8 cellular contexts compared by ENCODE assay signal in the genomic region with DNA sequence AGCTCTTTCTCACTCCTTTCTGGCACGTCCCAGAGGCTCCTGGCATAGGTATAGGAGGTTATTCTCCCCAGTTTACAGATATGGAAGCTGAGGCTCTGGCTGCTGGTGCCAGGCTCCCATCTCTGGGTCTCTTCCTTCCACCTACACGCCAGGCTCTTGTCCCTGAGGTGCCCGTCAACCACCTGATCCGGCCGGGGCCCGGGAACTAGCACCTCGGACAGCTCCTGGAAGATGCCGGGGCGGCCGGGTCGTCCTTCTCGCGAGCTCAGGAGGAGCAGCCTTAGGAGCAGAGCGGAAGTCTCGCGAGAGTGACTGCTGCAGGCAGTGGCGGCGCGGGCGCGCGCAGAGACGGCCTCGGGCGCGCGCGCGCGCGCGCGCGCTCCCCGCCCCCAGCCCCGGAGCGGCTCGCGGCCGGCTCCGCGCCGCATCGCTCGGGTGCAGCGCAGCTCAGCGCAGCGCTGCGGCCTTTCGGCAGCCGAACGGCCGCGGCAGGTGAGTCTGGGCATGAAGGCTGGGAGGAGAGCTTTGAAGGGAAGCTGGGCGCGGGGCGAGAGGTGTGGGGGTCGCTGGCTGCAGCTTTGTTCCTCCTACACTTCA. TPM values are rescaled to one million over a fixed set of nuclear protein-coding genes. Genes with fewer than 3 reads are reported as not detected.
DNase-seq lines count a peak whose midpoint lies in the region; ATAC-seq and TF ChIP-seq lines count a peak whose summit lies in the region.

A gene with protein sequence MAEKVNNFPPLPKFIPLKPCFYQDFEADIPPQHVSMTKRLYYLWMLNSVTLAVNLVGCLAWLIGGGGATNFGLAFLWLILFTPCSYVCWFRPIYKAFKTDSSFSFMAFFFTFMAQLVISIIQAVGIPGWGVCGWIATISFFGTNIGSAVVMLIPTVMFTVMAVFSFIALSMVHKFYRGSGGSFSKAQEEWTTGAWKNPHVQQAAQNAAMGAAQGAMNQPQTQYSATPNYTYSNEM (plus strand): TSS at position 382 of the 597 bp plus-strand sequence. CDS start 16,277 bp downstream, outside the sequence.

- H3K36me3 ChIP-seq in CD4-positive, CD25-positive, alpha-beta regulatory T cell (ENCODE audit: control insufficient read depth, insufficient read depth, low read length), result no peaks in the 10 kb centered on the region

- peaks cover 14% of the 10 kb centered on the region for H3K4me1 ChIP-seq in CD4-positive, CD25-positive, alpha-beta regulatory T cell (ENCODE audit: control insufficient read depth, insufficient read depth, low read length, poor library complexity, severe bottlenecking)

- H3K9me3 Mint-ChIP-seq in CD4-positive, CD25-positive, alpha-beta regulatory T cell, result peaks cover 0 to 5% (median 0%) of the 10 kb centered on the region in 7 donors
- H3K9me3 Mint-ChIP-seq in naive thymus-derived CD8-positive, alpha-beta T cell, result peaks cover 0 to 11% (median 0%) of the 10 kb centered on the region in 9 donors
- no peaks in the 10 kb centered on the region for H3K9me3 Mint-ChIP-seq in stimulated activated effector memory CD8-positive, alpha-beta T cell treated with anti-CD3 and anti-CD28 coated beads, Interleukin-12 subunit alpha, Interleukin-12 subunit beta, amount 100 ng/mL, for 72 hours

- peak; percentile 90 to 95 for ATAC-seq in CD4-positive, CD25-positive, alpha-beta regulatory T cell (ENCODE audit: low read depth in 2 of 2)
- peak; percentile 73 for ATAC-seq in GM21526 (IDR thresholded peaks at IDR 0.05; ENCODE audit: low FRiP score, unreplicated experiment)
- ATAC-seq in naive thymus-derived CD8-positive, alpha-beta T cell, result peak; percentile 98
- peak; percentile 94 for ATAC-seq in stimulated activated effector memory CD8-positive, alpha-beta T cell treated with anti-CD3 and anti-CD28 coated beads, Interleukin-12 subunit alpha, Interleukin-12 subunit beta, amount 100 ng/mL, for 72 hours

- H3K4me3 Mint-ChIP-seq in CD4-positive, CD25-positive, alpha-beta regulatory T cell, result peak within 1 kb of the TSS; percentile 85 to 96 (median 88)
- H3K4me3 Mint-ChIP-seq in naive thymus-derived CD8-positive, alpha-beta T cell, result peak within 1 kb of the TSS; percentile 77 to 94 (median 83)
- peak within 1 kb of the TSS; percentile 68 for H3K4me3 Mint-ChIP-seq in stimulated activated effector memory CD8-positive, alpha-beta T cell treated with anti-CD3 and anti-CD28 coated beads, Interleukin-12 subunit alpha, Interleukin-12 subunit beta, amount 100 ng/mL, for 72 hours

- DNase-seq in CD4-positive, CD25-positive, alpha-beta regulatory T cell, result peak; percentile 80 to 92 (median 87)
- peak; percentile 89 for DNase-seq in M059J (ENCODE audit: low read depth)
- peak; percentile 92 to 98 for DNase-seq in SHP77 (lab: John Stamatoyannopoulos, UW)
- peak; percentile 95 for DNase-seq in activated effector memory CD4-positive, alpha-beta T cell treated with anti-CD3 and anti-CD28 coated beads, Interleukin-2, amount 50 U/mL, for 16 hours
- peak; percentile 93 for DNase-seq in fibroblast of the aortic adventitia (ENCODE audit: low read depth)
- DNase-seq in naive thymus-derived CD8-positive, alpha-beta T cell, result peak; percentile 84 to 96 (median 90)
- DNase-seq in stimulated activated effector memory CD8-positive, alpha-beta T cell treated with anti-CD3 and anti-CD28 coated beads, Interleukin-12 subunit alpha, Interleukin-12 subunit beta, amount 100 ng/mL, for 72 hours (ENCODE audit: low spot score in 2 of 2), result peak; percentile 94 to 98

- peaks cover 14% of the 10 kb centered on the region for H3K27me3 ChIP-seq in CD4-positive, CD25-positive, alpha-beta regulatory T cell (ENCODE audit: control insufficient read depth, insufficient read depth, low read length)

- no peaks in the 10 kb centered on the region for H3K36me3 Mint-ChIP-seq in CD4-positive, CD25-positive, alpha-beta regulatory T cell
- peaks cover 0 to 5% (median 0%) of the 10 kb centered on the region in 3 donors for H3K36me3 Mint-ChIP-seq in naive thymus-derived CD8-positive, alpha-beta T cell
- no peaks in the 10 kb centered on the region for H3K36me3 Mint-ChIP-seq in stimulated activated effector memory CD8-positive, alpha-beta T cell treated with anti-CD3 and anti-CD28 coated beads, Interleukin-12 subunit alpha, Interleukin-12 subunit beta, amount 100 ng/mL, for 72 hours

- H3K9me3 ChIP-seq in CD4-positive, CD25-positive, alpha-beta regulatory T cell (ENCODE audit: control insufficient read depth in 2 of 2, low read length in 2 of 2), result no peaks in the 10 kb centered on the region

- peaks cover 36% of the 10 kb centered on the region for H3K27me3 Mint-ChIP-seq in CD4-positive, CD25-positive, alpha-beta regulatory T cell
- H3K27me3 Mint-ChIP-seq in naive thymus-derived CD8-positive, alpha-beta T cell, result peaks cover 21 to 40% (median 34%) of the 10 kb centered on the region in 5 donors

- peaks cover 0 to 23% (median 13%) of the 10 kb centered on the region in 4 donors for H3K4me1 Mint-ChIP-seq in CD4-positive, CD25-positive, alpha-beta regulatory T cell
- peaks cover 15 to 18% (median 17%) of the 10 kb centered on the region in 4 donors for H3K4me1 Mint-ChIP-seq in naive thymus-derived CD8-positive, alpha-beta T cell
- H3K4me1 Mint-ChIP-seq in stimulated activated effector memory CD8-positive, alpha-beta T cell treated with anti-CD3 and anti-CD28 coated beads, Interleukin-12 subunit alpha, Interleukin-12 subunit beta, amount 100 ng/mL, for 72 hours, result peaks cover 28% of the 10 kb centered on the region

- H3K4me3 ChIP-seq in CD4-positive, CD25-positive, alpha-beta regulatory T cell (ENCODE audit: low read depth, low read length), result peak within 1 kb of the TSS; percentile 41
- H3K4me3 ChIP-seq in fibroblast of the aortic adventitia (ENCODE audit: low read depth, low read length), result peak within 1 kb of the TSS; percentile 77

- no peak for TF ChIP-seq CTCF in fibroblast of the aortic adventitia (IDR thresholded peaks at IDR 0.05; ENCODE audit: insufficient read depth, low read length)

- peak within 1 kb of the TSS in 2 of 3 donors; percentile 65 to 77 for H3K27ac Mint-ChIP-seq in CD4-positive, CD25-positive, alpha-beta regulatory T cell
- H3K27ac Mint-ChIP-seq in naive thymus-derived CD8-positive, alpha-beta T cell, result peak within 1 kb of the TSS in 7 of 10 donors; percentile 22 to 84 (median 61)
- H3K27ac Mint-ChIP-seq in stimulated activated effector memory CD8-positive, alpha-beta T cell treated with anti-CD3 and anti-CD28 coated beads, Interleukin-12 subunit alpha, Interleukin-12 subunit beta, amount 100 ng/mL, for 72 hours, result peak within 1 kb of the TSS; percentile 66

- POLR2A ChIA-PET in naive thymus-derived CD8-positive, alpha-beta T cell (lab: Charles Lee), result interaction anchor here (0.5 to 1.0 kb wide), 4 partner anchors 13 to 1742 kb away, joined by 3 to 4 read pairs (median 3); partner anchors contain the start of genes C15orf39 and PPCDC

- H3K27ac ChIP-seq in CD4-positive, CD25-positive, alpha-beta regulatory T cell (ENCODE audit: insufficient read depth, low read length, poor library complexity, severe bottlenecking), result no peak within 1 kb of the TSS

RNA-seq across cellular contexts. Expression of the gene that starts here (rescaled TPM):
- total RNA-seq in CD4-positive, CD25-positive, alpha-beta regulatory T cell, result 1.3 TPM
- polyA plus RNA-seq in CD4-positive, CD25-positive, alpha-beta regulatory T cell, result under 1 TPM in 2 of 4 donors, not detected in 2; 0.20 to 0.25 TPM
- total RNA-seq in M059J (2014; rRNA removed; shearing (Covaris generic)), result 1.3 and 3.4 TPM in 2 replicates
- 1.1 and 2.2 TPM in 2 replicates for total RNA-seq in fibroblast of the aortic adventitia (ENCODE audit: low replicate concordance)
- under 1 TPM; 0.23 to 0.36 TPM for total RNA-seq in naive thymus-derived CD8-positive, alpha-beta T cell
- polyA plus RNA-seq in naive thymus-derived CD8-positive, alpha-beta T cell, result under 1 TPM in 2 of 3 donors, not detected in 1; 0.09 to 0.19 TPM

Comparison
In these comparisons a context has a peak if more than half of its experiments do, and no peak if none do; other contexts are left out.
1. Peak in DNase-seq and ATAC-seq in naive thymus-derived CD8-positive, alpha-beta T cell; RNA of the gene not detected or under 1 TPM.